Comparison of ENCODE assay signal across 1 cellular context in genomic region chr1:229893762-229894444, GRCh38.
TF ChIP-seq lines count a peak whose summit lies in the region.

No MANE protein-coding gene starts in this region.

TF ChIP-seq in HEK293, 187 proteins besides CTCF, POLR2A, EP300 and RAD21 (continued from another document and continues in another):
- no peak for TF ChIP-seq ZNF549 (tag by site-specific recombination; IDR thresholded peaks at IDR 0.05)
- TF ChIP-seq REPIN1 (tag by site-specific recombination; IDR thresholded peaks at IDR 0.05; ENCODE audit: low read depth) = no peak
- 0 out of 2 replicates have a peak, but pooled peaks have one; percentile 33 for TF ChIP-seq ZSCAN30 (tag by site-specific recombination; IDR thresholded peaks at IDR 0.05)
- TF ChIP-seq ZNF350 (tag by site-specific recombination; IDR thresholded peaks at IDR 0.05) = no peak
- no peak for TF ChIP-seq ZNF341 (tag by site-specific recombination; IDR thresholded peaks at IDR 0.05; ENCODE audit: low read depth)
- peak; percentile 85 for TF ChIP-seq PRDM4 (tag by site-specific recombination; IDR thresholded peaks at IDR 0.05)
- peak; percentile 100 for TF ChIP-seq SP7 (tag by site-specific recombination; IDR thresholded peaks at IDR 0.05)
- TF ChIP-seq OSR2 (tag by site-specific recombination; IDR thresholded peaks at IDR 0.05) = peak; percentile 99
- no peak for TF ChIP-seq ZNF521 (tag by site-specific recombination; IDR thresholded peaks at IDR 0.05)
- peak; percentile 60; the same call in 1 of the 2 replicates for TF ChIP-seq PBX3 (CRISPR knock-in tag; IDR thresholded peaks at IDR 0.05)
- TF ChIP-seq ATF2 (tag by site-specific recombination; IDR thresholded peaks at IDR 0.05; ENCODE audit: low read depth) = no peak
- peak; percentile 91 for TF ChIP-seq ZNF362 (tag by site-specific recombination; IDR thresholded peaks at IDR 0.05)
- TF ChIP-seq ZNF639 (tag by site-specific recombination; IDR thresholded peaks at IDR 0.05) = peak; percentile 96
- peak; percentile 99 for TF ChIP-seq GLIS1 (tag by site-specific recombination; IDR thresholded peaks at IDR 0.05)
- peak; percentile 62 for TF ChIP-seq PRDM6 (tag by site-specific recombination; IDR thresholded peaks at IDR 0.05)
- TF ChIP-seq MZF1 (tag by site-specific recombination; IDR thresholded peaks at IDR 0.05; ENCODE audit: borderline replicate concordance) = peak; percentile 76
- TF ChIP-seq ZNF140 (tag by site-specific recombination; IDR thresholded peaks at IDR 0.05) = no peak
- 0 out of 2 replicates have a peak, but pooled peaks have one; percentile 37 for TF ChIP-seq ZNF561 (tag by site-specific recombination; IDR thresholded peaks at IDR 0.05; ENCODE audit: borderline replicate concordance)
- no peak for TF ChIP-seq HOXA7 (CRISPR knock-in tag; IDR thresholded peaks at IDR 0.05; ENCODE audit: borderline replicate concordance)
- TF ChIP-seq ELK4 (IDR thresholded peaks at IDR 0.05; ENCODE audit: borderline replicate concordance, low read depth, low read length) = no peak
- TF ChIP-seq ZNF843 (tag by site-specific recombination; IDR thresholded peaks at IDR 0.05) = peak; percentile 98
- no peak for TF ChIP-seq ZBTB21 (tag by site-specific recombination; IDR thresholded peaks at IDR 0.05)
- no peak; the same call in 1 of the 2 replicates for TF ChIP-seq ZBTB10 (tag by site-specific recombination; IDR thresholded peaks at IDR 0.05)
- TF ChIP-seq ZNF239 (tag by site-specific recombination; IDR thresholded peaks at IDR 0.05) = no peak
- TF ChIP-seq ZNF529 (tag by site-specific recombination; IDR thresholded peaks at IDR 0.05; ENCODE audit: insufficient replicate concordance) = no peak
- peak; percentile 67; the same call in 1 of the 2 replicates for TF ChIP-seq OVOL3 (tag by site-specific recombination; IDR thresholded peaks at IDR 0.05)
- peak; percentile 40; the same call in 1 of the 2 replicates for TF ChIP-seq SP3 (tag by site-specific recombination; IDR thresholded peaks at IDR 0.05)
- no peak; the same call in 1 of the 2 replicates for TF ChIP-seq GLI4 (tag by site-specific recombination; IDR thresholded peaks at IDR 0.05)
- TF ChIP-seq KLF17 (tag by site-specific recombination; IDR thresholded peaks at IDR 0.05) = peak; percentile 95
- TF ChIP-seq KLF10 (tag by site-specific recombination; IDR thresholded peaks at IDR 0.05) = peak; percentile 73
- TF ChIP-seq GLIS2 (tag by site-specific recombination; IDR thresholded peaks at IDR 0.05) = peak; percentile 48
- TF ChIP-seq ZNF10 (tag by site-specific recombination; IDR thresholded peaks at IDR 0.05) = peak; percentile 73
- no peak for TF ChIP-seq RBAK (tag by site-specific recombination; IDR thresholded peaks at IDR 0.05)
- peak; percentile 42 for TF ChIP-seq ZNF398 (tag by site-specific recombination; IDR thresholded peaks at IDR 0.05)
- TF ChIP-seq ZNF488 (tag by site-specific recombination; IDR thresholded peaks at IDR 0.05) = 0 out of 2 replicates have a peak, but pooled peaks have one; percentile 37
- TF ChIP-seq ZNF266 (tag by site-specific recombination; IDR thresholded peaks at IDR 0.05; ENCODE audit: low read depth) = no peak
- no peak for TF ChIP-seq ZNF768 (tag by site-specific recombination; IDR thresholded peaks at IDR 0.05)
- no peak for TF ChIP-seq ZSCAN18 (tag by site-specific recombination; IDR thresholded peaks at IDR 0.05)
- no peak for TF ChIP-seq ZNF776 (tag by site-specific recombination; IDR thresholded peaks at IDR 0.05; ENCODE audit: borderline replicate concordance)
- TF ChIP-seq KLF16 (tag by site-specific recombination; IDR thresholded peaks at IDR 0.05) = peak; percentile 68
- no peak for TF ChIP-seq ZFHX2 (tag by site-specific recombination; conservative IDR thresholded peaks at IDR 0.05)
- TF ChIP-seq ZFP69B (tag by site-specific recombination; IDR thresholded peaks at IDR 0.05) = 0 out of 2 replicates have a peak, but pooled peaks have one; percentile 21
- 0 out of 2 replicates have a peak, but pooled peaks have one; percentile 10 for TF ChIP-seq ZNF623 (tag by site-specific recombination; IDR thresholded peaks at IDR 0.05)
- no peak for TF ChIP-seq ZNF174 (tag by site-specific recombination; IDR thresholded peaks at IDR 0.05)
